Comparison of ENCODE assay signal across 16 cellular contexts in the genomic region with DNA sequence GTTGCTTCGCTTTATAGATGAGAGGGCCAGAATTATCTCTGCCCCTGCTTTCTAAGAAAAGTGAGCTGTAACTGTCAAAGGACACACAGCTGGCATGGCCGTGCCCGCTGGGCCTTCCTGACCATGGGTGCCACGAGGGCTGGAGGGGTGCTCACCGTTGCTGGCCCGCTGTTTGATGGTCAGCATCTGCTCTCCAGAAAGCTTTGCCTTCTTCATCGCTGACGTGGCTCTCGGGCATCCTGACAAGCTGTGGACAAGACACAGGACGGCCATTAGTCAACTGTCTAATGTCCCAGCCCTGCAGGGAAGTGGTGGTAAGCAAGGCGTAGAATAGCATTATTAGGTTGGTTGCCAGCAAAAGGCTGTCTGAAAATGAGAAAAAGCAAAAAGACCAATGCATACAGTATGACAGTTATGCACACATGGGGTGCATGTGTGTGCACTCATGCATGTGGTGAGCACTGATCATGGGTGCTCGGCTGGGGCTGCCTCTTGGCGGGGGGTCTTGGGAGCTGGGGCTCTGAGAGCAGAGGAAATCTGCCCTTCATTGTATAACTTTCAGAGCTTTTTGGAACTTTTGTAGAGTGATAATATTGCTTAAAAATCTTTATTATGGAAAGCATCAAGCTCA.
"Had no signal": no experiment of that assay in that cellular context is flagged by ENCODE, and none has a peak within 500 bp of the region (broad histone marks: within the 10 kb centered on the region; RNA-seq: fewer than 3 reads in every experiment).

No MANE protein-coding gene starts in this region.

- H3K4me3 ChIP-seq: heart left ventricle, neural progenitor cell, ovary had no signal

- H3K4me3 Mint-ChIP-seq: activated naive CD8-positive, alpha-beta T cell treated with anti-CD3 and anti-CD28 coated beads, Interleukin-2, amount 10 ng/mL, durations not matched to agents 7 days and 5 days; activated T-helper 1 cell treated with anti-CD3 and anti-CD28 coated beads, Interleukin-12 subunit alpha, Interleukin-12 subunit beta, Interleukin-2, Interleukin-4 antibody, amounts not matched to agents 30 ng/mL and 10 ng/mL and 1 ng/mL, durations not matched to agents 14 hours and 24 hours and 36 hours; neural progenitor cell; stimulated activated effector memory CD8-positive, alpha-beta T cell treated with anti-CD3 and anti-CD28 coated beads, Interleukin-12 subunit alpha, Interleukin-12 subunit beta, amount 100 ng/mL, for 72 hours had no signal

- H3K36me3 ChIP-seq: heart left ventricle, neural progenitor cell, ovary had no signal

- H3K4me1 ChIP-seq: heart left ventricle had no signal

- H3K9me3 Mint-ChIP-seq: activated naive CD8-positive, alpha-beta T cell treated with anti-CD3 and anti-CD28 coated beads, Interleukin-2, amount 10 ng/mL, durations not matched to agents 7 days and 5 days; neural progenitor cell; stimulated activated effector memory CD8-positive, alpha-beta T cell treated with anti-CD3 and anti-CD28 coated beads, Interleukin-12 subunit alpha, Interleukin-12 subunit beta, amount 100 ng/mL, for 72 hours had no signal

- H3K27ac ChIP-seq: heart left ventricle, neural progenitor cell, ovary had no signal

- H3K36me3 Mint-ChIP-seq: activated naive CD8-positive, alpha-beta T cell treated with anti-CD3 and anti-CD28 coated beads, Interleukin-2, amount 10 ng/mL, durations not matched to agents 7 days and 5 days; neural progenitor cell; stimulated activated effector memory CD8-positive, alpha-beta T cell treated with anti-CD3 and anti-CD28 coated beads, Interleukin-12 subunit alpha, Interleukin-12 subunit beta, amount 100 ng/mL, for 72 hours had no signal

- ATAC-seq: activated CD4-positive, CD25-positive, alpha-beta regulatory T cell treated with anti-CD3 and anti-CD28 coated beads, Interleukin-2, amount 50 U/mL, for 24 hours; heart left ventricle; left colon; stimulated activated effector memory CD8-positive, alpha-beta T cell treated with anti-CD3 and anti-CD28 coated beads, Interleukin-12 subunit alpha, Interleukin-12 subunit beta, amount 100 ng/mL, for 72 hours had no signal

- FAIRE-seq: urothelium cell line had no signal

- H3K4me2 ChIP-seq: neural progenitor cell had no signal

- H3K9me3 ChIP-seq: heart left ventricle, ovary had no signal

- H3K4me1 Mint-ChIP-seq: activated naive CD8-positive, alpha-beta T cell treated with anti-CD3 and anti-CD28 coated beads, Interleukin-2, amount 10 ng/mL, durations not matched to agents 7 days and 5 days; stimulated activated effector memory CD8-positive, alpha-beta T cell treated with anti-CD3 and anti-CD28 coated beads, Interleukin-12 subunit alpha, Interleukin-12 subunit beta, amount 100 ng/mL, for 72 hours had no signal

- DNase-seq: activated CD4-positive, alpha-beta T cell treated with anti-CD3 and anti-CD28 coated beads, Interleukin-2, amount 50 U/mL, for 1 hour; activated naive CD4-positive, alpha-beta T cell; activated naive CD8-positive, alpha-beta T cell treated with anti-CD3 and anti-CD28 coated beads, Interleukin-2, amount 10 ng/mL, durations not matched to agents 7 days and 5 days; anterior cingulate cortex; effector CD8-positive, alpha-beta T cell; foreskin melanocyte; left colon; midbrain; ovary; T1000 had no signal

- H3K27me3 ChIP-seq: neural progenitor cell, ovary had no signal

- H2AFZ ChIP-seq: neural progenitor cell had no signal

- H3K27ac Mint-ChIP-seq: activated naive CD8-positive, alpha-beta T cell treated with anti-CD3 and anti-CD28 coated beads, Interleukin-2, amount 10 ng/mL, durations not matched to agents 7 days and 5 days; activated T-helper 1 cell treated with anti-CD3 and anti-CD28 coated beads, Interleukin-12 subunit alpha, Interleukin-12 subunit beta, Interleukin-2, Interleukin-4 antibody, amounts not matched to agents 30 ng/mL and 10 ng/mL and 1 ng/mL, durations not matched to agents 14 hours and 24 hours and 36 hours; neural progenitor cell; stimulated activated effector memory CD8-positive, alpha-beta T cell treated with anti-CD3 and anti-CD28 coated beads, Interleukin-12 subunit alpha, Interleukin-12 subunit beta, amount 100 ng/mL, for 72 hours had no signal

- H3K9ac ChIP-seq: neural progenitor cell had no signal
